In genomic region chr2:114550895-114551793, GRCh38 we compare ENCODE assay signal across 8 cellular contexts.
A peak's percentile ranks its signal among the peaks of the same experiment; 100 is the strongest.
DNase-seq lines count a peak whose midpoint lies in the region; ATAC-seq lines count a peak whose summit lies in the region.

No MANE protein-coding gene starts in this region.

- H3K27me3 ChIP-seq in mesenchymal stem cell (ENCODE audit: control insufficient read depth in 1 of 2, insufficient read depth in 1 of 2, low read length in 2 of 2): peaks cover 0 to 27% of the 10 kb centered on the region in 2 experiments

- H3K27ac Mint-ChIP-seq in activated T-cell treated with anti-CD3 and anti-CD28 coated beads, Interleukin-2, amount 50 U/mL, for 72 hours: no peak overlapping the region

- no peaks in the 10 kb centered on the region for H3K36me3 Mint-ChIP-seq in activated T-cell treated with anti-CD3 and anti-CD28 coated beads, Interleukin-2, amount 50 U/mL, for 72 hours (ENCODE audit: insufficient read depth in 2 of 2)

- no peaks in the 10 kb centered on the region for H3K79me1 ChIP-seq in mesenchymal stem cell (replicated peaks; ENCODE audit: low read length, poor library complexity, severe bottlenecking)

- no peaks in the 10 kb centered on the region for H3K4me1 Mint-ChIP-seq in activated T-cell treated with anti-CD3 and anti-CD28 coated beads, Interleukin-2, amount 50 U/mL, for 72 hours (ENCODE audit: low read depth)

- H3K27me3 Mint-ChIP-seq in activated T-cell treated with anti-CD3 and anti-CD28 coated beads, Interleukin-2, amount 50 U/mL, for 72 hours (ENCODE audit: low read depth): peaks cover 11% of the 10 kb centered on the region

- no peak overlapping the region for H3K18ac ChIP-seq in mesenchymal stem cell (ENCODE audit: low read depth in 1 of 2, low read length in 2 of 2)

- H3K9me3 ChIP-seq in mesenchymal stem cell (ENCODE audit: control insufficient read depth, low read length): no peaks in the 10 kb centered on the region

- H3K23ac ChIP-seq in mesenchymal stem cell (ENCODE audit: low read length in 2 of 2): no peak overlapping the region

- H3K36me3 ChIP-seq in mesenchymal stem cell (ENCODE audit: control insufficient read depth in 1 of 2, insufficient read depth in 2 of 2, low read depth in 1 of 2, low read length in 2 of 2): no peaks in the 10 kb centered on the region

- no peak overlapping the region for H3K27ac ChIP-seq in mesenchymal stem cell (ENCODE audit: low read length, poor library complexity, severe bottlenecking)

- no peak overlapping the region for H3K14ac ChIP-seq in mesenchymal stem cell (ENCODE audit: low read length in 2 of 2)

- H3K4me1 ChIP-seq in mesenchymal stem cell (ENCODE audit: control insufficient read depth, insufficient read depth, low read depth, low read length): no peaks in the 10 kb centered on the region

- ATAC-seq in activated T-cell treated with anti-CD3 and anti-CD28 coated beads, Interleukin-2, amount 50 U/mL, for 72 hours (replicated peaks in 1 of 2): peak in 1 of 2 donors; percentile 45
- ATAC-seq in HG02763 (IDR thresholded peaks at IDR 0.05; ENCODE audit: unreplicated experiment): no peak

- H3K4me3 ChIP-seq in mesenchymal stem cell (ENCODE audit: insufficient read depth in 1 of 2, low read depth in 1 of 2, low read length in 2 of 2): no peak overlapping the region

- H2AFZ ChIP-seq in mesenchymal stem cell (ENCODE audit: low read depth, low read length): no peak overlapping the region

- no peak overlapping the region for H4K91ac ChIP-seq in mesenchymal stem cell (ENCODE audit: low read length)

- no peaks in the 10 kb centered on the region for H3K9me3 Mint-ChIP-seq in activated T-cell treated with anti-CD3 and anti-CD28 coated beads, Interleukin-2, amount 50 U/mL, for 72 hours

- H4K8ac ChIP-seq in mesenchymal stem cell (ENCODE audit: low read length): no peak overlapping the region

- no peak overlapping the region for H3K4me2 ChIP-seq in mesenchymal stem cell (ENCODE audit: low read length, poor library complexity, severe bottlenecking)

- no peak overlapping the region for H2BK15ac ChIP-seq in mesenchymal stem cell (ENCODE audit: low read depth, poor library complexity, severe bottlenecking)

- H3K4me3 Mint-ChIP-seq in activated T-cell treated with anti-CD3 and anti-CD28 coated beads, Interleukin-2, amount 50 U/mL, for 72 hours: no peak overlapping the region

- 35% methylated on average over 3 of the region's 5 CpGs for WGBS in mesenchymal stem cell

- no peak overlapping the region for H2BK5ac ChIP-seq in mesenchymal stem cell (ENCODE audit: low read depth, low read length, poor library complexity, severe bottlenecking)

- H2AK5ac ChIP-seq in mesenchymal stem cell (ENCODE audit: low read length, severe bottlenecking): no peak overlapping the region

- no peak overlapping the region for H2BK120ac ChIP-seq in mesenchymal stem cell (ENCODE audit: low read depth, low read length)

- H3K9ac ChIP-seq in mesenchymal stem cell (ENCODE audit: low read length): no peak overlapping the region

- H3K4ac ChIP-seq in mesenchymal stem cell (ENCODE audit: low read depth in 1 of 2, low read length in 2 of 2): no peak overlapping the region

- peak; percentile 13 to 32 for DNase-seq in activated T-cell treated with anti-CD3 and anti-CD28 coated beads, Interleukin-2, amount 50 U/mL, for 72 hours
- DNase-seq in activated T-cell treated with anti-CD3 and anti-CD28 coated beads for 4 hours (no peak), HT1080 (ENCODE audit: low read depth) (peak; percentile 29), OCI-M1 (lab: John Stamatoyannopoulos, UW) (peak; percentile 80), dermis blood vessel endothelial cell (peak; percentile 12), mesenchymal stem cell (peak; percentile 29)
- no peak for DNase-seq in activated effector memory CD4-positive, alpha-beta T cell treated with Interleukin-2 at 50 U/mL for 16 hours

- H2BK12ac ChIP-seq in mesenchymal stem cell (ENCODE audit: low read length in 2 of 2): no peak overlapping the region

Comparison
In these comparisons a context has a peak if more than half of its experiments do, and no peak if none do; other contexts are left out.
1. DNase-seq: peak in activated T-cell treated with anti-CD3 and anti-CD28 coated beads, Interleukin-2, amount 50 U/mL, for 72 hours (2 of 2), HT1080 (single experiment), OCI-M1 (single experiment), dermis blood vessel endothelial cell (single experiment) and mesenchymal stem cell (single experiment); none in activated T-cell treated with anti-CD3 and anti-CD28 coated beads for 4 hours (single experiment) and activated effector memory CD4-positive, alpha-beta T cell treated with Interleukin-2 at 50 U/mL for 16 hours (single experiment).